In the genomic region with DNA sequence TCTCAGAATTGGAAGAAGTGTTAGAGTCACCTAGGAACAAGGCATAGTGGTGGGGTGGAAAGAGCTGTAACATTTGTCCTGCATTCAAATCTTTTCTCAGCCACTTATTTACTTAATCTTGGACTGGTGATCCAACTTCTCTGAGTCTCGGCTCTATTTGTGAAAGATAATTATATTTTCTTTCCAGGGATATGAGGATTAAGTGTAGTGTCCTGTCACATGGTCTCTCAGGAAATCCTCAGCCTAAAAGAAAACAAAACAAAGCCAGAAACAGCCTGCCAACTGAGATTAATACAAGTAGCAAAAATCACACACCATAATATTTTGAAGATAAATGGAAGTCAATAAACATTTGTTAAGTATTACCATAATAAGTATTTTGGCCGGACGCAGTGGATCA, we compare ENCODE assay signal across 18 cellular contexts. TPM values are rescaled to one million over a fixed set of nuclear protein-coding genes. Genes with fewer than 3 reads are reported as not detected.
"Had no signal": no experiment of that assay in that cellular context is flagged by ENCODE, and none has a peak within 500 bp of the region (broad histone marks: within the 10 kb centered on the region; RNA-seq: fewer than 3 reads in every experiment).

No MANE protein-coding gene starts in this region.

- H3K36me3 Mint-ChIP-seq: activated naive CD8-positive, alpha-beta T cell treated with anti-CD3 and anti-CD28 coated beads for 36 hours had no signal

- DNase-seq: activated B cell treated with CpG ODN at 0.5 μM for 24 hours; activated CD4-positive, alpha-beta T cell treated with anti-CD3 and anti-CD28 coated beads for 48 hours; activated CD8-positive, alpha-beta memory T cell treated with anti-CD3 and anti-CD28 coated beads, Interleukin-2, amount 50 U/mL, for 4 hours; activated CD8-positive, alpha-beta T cell treated with anti-CD3 and anti-CD28 coated beads, Interleukin-2, amount 10 ng/mL, durations not matched to agents 7 days and 5 days; activated gamma-delta T cell treated with Interleukin-2 at 50 U/mL for 16 hours; activated naive CD8-positive, alpha-beta T cell treated with anti-CD3 and anti-CD28 coated beads for 36 hours; activated T-cell treated with anti-CD3 and anti-CD28 coated beads, Interleukin-2, amount 50 U/mL, for 72 hours; cerebellar nuclear complex; nucleus accumbens; posterior cingulate gyrus; stimulated activated CD4-positive, alpha-beta T cell treated with anti-CD3 and anti-CD28 coated beads, Interleukin-1b, Interleukin-23, amount 100 ng/mL, for 48 hours; stomach; T-helper 2 cell had no signal

- H3K4me3 ChIP-seq: gastroesophageal sphincter, stomach had no signal

- H3K36me3 ChIP-seq: gastroesophageal sphincter, stomach had no signal

- H3K4me1 Mint-ChIP-seq: activated B cell treated with CpG ODN at 0.5 μM for 24 hours; activated naive CD8-positive, alpha-beta T cell treated with anti-CD3 and anti-CD28 coated beads for 36 hours; nephron had no signal

- H3K27me3 Mint-ChIP-seq: activated naive CD8-positive, alpha-beta T cell treated with anti-CD3 and anti-CD28 coated beads for 36 hours had no signal

- H3K27me3 ChIP-seq: gastroesophageal sphincter, stomach had no signal

- H3K4me3 Mint-ChIP-seq: activated B cell treated with CpG ODN at 0.5 μM for 24 hours; activated CD8-positive, alpha-beta T cell treated with anti-CD3 and anti-CD28 coated beads, Interleukin-2, amount 10 ng/mL, durations not matched to agents 7 days and 5 days; activated naive CD8-positive, alpha-beta T cell treated with anti-CD3 and anti-CD28 coated beads for 36 hours; activated T-cell treated with anti-CD3 and anti-CD28 coated beads, Interleukin-2, amount 50 U/mL, for 72 hours; nephron had no signal

- H3K27ac ChIP-seq: stomach had no signal

- H3K27ac Mint-ChIP-seq: activated B cell treated with CpG ODN at 0.5 μM for 24 hours; activated CD8-positive, alpha-beta T cell treated with anti-CD3 and anti-CD28 coated beads, Interleukin-2, amount 10 ng/mL, durations not matched to agents 7 days and 5 days; activated naive CD8-positive, alpha-beta T cell treated with anti-CD3 and anti-CD28 coated beads for 36 hours; activated T-cell treated with anti-CD3 and anti-CD28 coated beads, Interleukin-2, amount 50 U/mL, for 72 hours; nephron had no signal

- H3K9me3 ChIP-seq: gastroesophageal sphincter, stomach had no signal

- ATAC-seq: activated CD8-positive, alpha-beta T cell treated with anti-CD3 and anti-CD28 coated beads, Interleukin-2, amount 10 ng/mL, durations not matched to agents 7 days and 5 days; activated T-cell treated with anti-CD3 and anti-CD28 coated beads, Interleukin-2, amount 50 U/mL, for 72 hours; gastroesophageal sphincter had no signal

RNA-seq across cellular contexts. Expression of a gene that starts 33.3 kb away (rescaled TPM):
- total RNA-seq: activated B cell treated with CpG ODN at 0.5 μM for 24 hours; activated CD8-positive, alpha-beta T cell treated with anti-CD3 and anti-CD28 coated beads, Interleukin-2, amount 10 ng/mL, durations not matched to agents 7 days and 5 days; activated naive CD8-positive, alpha-beta T cell treated with anti-CD3 and anti-CD28 coated beads for 36 hours; activated T-cell treated with anti-CD3 and anti-CD28 coated beads, Interleukin-2, amount 50 U/mL, for 72 hours; dermis microvascular lymphatic vessel endothelial cell; epithelial cell of proximal tubule; gastroesophageal sphincter had no signal
- polyA plus RNA-seq: keratinocyte had no signal
